In genomic region chr17:38701504-38702165, GRCh38 we compare ENCODE assay signal across 8 cellular contexts. TPM values are rescaled to one million over a fixed set of nuclear protein-coding genes. Genes with fewer than 3 reads are reported as not detected.
DNase-seq lines count a peak whose midpoint lies in the region; ATAC-seq and TF ChIP-seq lines count a peak whose summit lies in the region.

No MANE protein-coding gene starts in this region.

- H3K27me3 ChIP-seq in neural progenitor cell, result peaks cover 95% of the 10 kb centered on the region
- no peaks in the 10 kb centered on the region for H3K27me3 ChIP-seq in thymus (ENCODE audit: control insufficient read depth, insufficient read depth)

- peak overlapping the region; percentile 1 for H3K27ac Mint-ChIP-seq in neural progenitor cell

- WGBS in thymus, result 8% methylated on average over 25 of the region's 25 CpGs

- H3K4me3 Mint-ChIP-seq in neural progenitor cell, result peak overlapping the region; percentile 80

- peaks cover 57% of the 10 kb centered on the region for H3F3A ChIP-seq in neural progenitor cell (ENCODE audit: low read depth)

- H3K9me3 Mint-ChIP-seq in neural progenitor cell, result peaks cover under 1% of the 10 kb centered on the region

- H3K27me3 Mint-ChIP-seq in neural progenitor cell (ENCODE audit: insufficient read depth, low read depth), result peaks cover 21% of the 10 kb centered on the region

- no peaks in the 10 kb centered on the region for H3K9me3 ChIP-seq in neural progenitor cell (ENCODE audit: low read depth)
- no peaks in the 10 kb centered on the region for H3K9me3 ChIP-seq in thymus (ENCODE audit: control insufficient read depth)

- H3K9ac ChIP-seq in neural progenitor cell, result no peak overlapping the region

- H3K4me3 ChIP-seq in neural progenitor cell, result peak overlapping the region; percentile 60
- peak overlapping the region; percentile 94 for H3K4me3 ChIP-seq in thymus (ENCODE audit: low read length)

- ATAC-seq in GM21717 (IDR thresholded peaks at IDR 0.05; ENCODE audit: unreplicated experiment), result peak; percentile 23
- ATAC-seq in GM18873 (IDR thresholded peaks at IDR 0.05; ENCODE audit: low FRiP score, unreplicated experiment), result no peak

- H2AFZ ChIP-seq in neural progenitor cell (replicated peaks), result peak overlapping the region; percentile 87

- H3K36me3 Mint-ChIP-seq in neural progenitor cell, result no peaks in the 10 kb centered on the region

- no peaks in the 10 kb centered on the region for H3K36me3 ChIP-seq in neural progenitor cell
- no peaks in the 10 kb centered on the region for H3K36me3 ChIP-seq in thymus (ENCODE audit: control insufficient read depth, insufficient read depth)

- in situ Hi-C loops in Caki2 (cut with HindIII; ENCODE audit: low pct_unique_long_range_greater_than_20kb, low sequenced_read_pairs), result no loop called here

- H3K4me1 ChIP-seq in neural progenitor cell (peaks cover 16% of the 10 kb centered on the region), thymus (ENCODE audit: control insufficient read depth, insufficient read depth, low read length) (peaks cover 5% of the 10 kb centered on the region)

- no peak for TF ChIP-seq CTCF in neural progenitor cell (IDR thresholded peaks at IDR 0.05)

- H3K4me2 ChIP-seq in neural progenitor cell, result peak overlapping the region; percentile 83

- H3K4me1 Mint-ChIP-seq in neural progenitor cell, result peaks cover 32% of the 10 kb centered on the region

- DNase-seq in Caki2 (ENCODE audit: low read depth), result peak; percentile 77
- peak; percentile 16 for DNase-seq in NCI-H2171 (lab: John Stamatoyannopoulos, UW)
- DNase-seq in activated CD8-positive, alpha-beta memory T cell treated with anti-CD3 and anti-CD28 coated beads for 48 hours (ENCODE audit: low read depth in 2 of 3, low spot score in 2 of 3), result peak; percentile 65 to 75 (median 71)
- no peak for DNase-seq in epithelial cell of prostate (ENCODE audit: low read depth, low spot score)
- DNase-seq in neural progenitor cell (ENCODE audit: low spot score), result no peak

- H3K27ac ChIP-seq in epithelial cell of prostate, result peak overlapping the region; percentile 76
- no peak overlapping the region for H3K27ac ChIP-seq in neural progenitor cell
- H3K27ac ChIP-seq in thymus (ENCODE audit: low read depth), result peak overlapping the region; percentile 97

- H4K20me1 ChIP-seq in neural progenitor cell (ENCODE audit: low read depth), result peaks cover 35% of the 10 kb centered on the region

- no peaks in the 10 kb centered on the region for H3K79me2 ChIP-seq in neural progenitor cell (ENCODE audit: low read depth)

RNA-seq across cellular contexts. Expression of gene MLLT6, which starts 3.4 kb away (rescaled TPM):
- 22.8 and 27.9 TPM in 2 replicates for total RNA-seq in Caki2 (2014; rRNA removed; shearing (Covaris generic); ENCODE audit: low replicate concordance)
- 7.4 and 24.4 TPM in 2 replicates for total RNA-seq in neural progenitor cell (ENCODE audit: low replicate concordance)
- 124 TPM for polyA plus RNA-seq in thymus

RNA-seq across cellular contexts. Expression of gene EPOP, which starts 26.9 kb away (rescaled TPM):
- total RNA-seq in Caki2 (2014; rRNA removed; shearing (Covaris generic); ENCODE audit: low replicate concordance), result 14.1 and 20.4 TPM in 2 replicates
- total RNA-seq in neural progenitor cell (ENCODE audit: low replicate concordance), result 8.0 and 19.3 TPM in 2 replicates
- 4.3 TPM for polyA plus RNA-seq in thymus

RNA-seq across cellular contexts. Expression of gene CISD3, which starts 28.5 kb away (rescaled TPM):
- 13.0 and 23.0 TPM in 2 replicates for total RNA-seq in Caki2 (2014; rRNA removed; shearing (Covaris generic); ENCODE audit: low replicate concordance)
- total RNA-seq in neural progenitor cell (ENCODE audit: low replicate concordance), result 0.60 and 1.0 TPM in 2 replicates
- polyA plus RNA-seq in thymus, result 22.5 TPM

RNA-seq across cellular contexts. Expression of gene PCGF2, which starts 46.5 kb away (rescaled TPM):
- 0.88 and 7.0 TPM in 2 replicates for total RNA-seq in Caki2 (2014; rRNA removed; shearing (Covaris generic); ENCODE audit: low replicate concordance)
- total RNA-seq in neural progenitor cell (ENCODE audit: low replicate concordance), result 16.7 and 23.8 TPM in 2 replicates
- polyA plus RNA-seq in thymus, result 12.6 TPM

RNA-seq across cellular contexts. Expression of gene PSMB3, which starts 50.9 kb away (rescaled TPM):
- total RNA-seq in Caki2 (2014; rRNA removed; shearing (Covaris generic); ENCODE audit: low replicate concordance), result 364 and 410 TPM in 2 replicates
- 127 and 141 TPM in 2 replicates for total RNA-seq in neural progenitor cell (ENCODE audit: low replicate concordance)
- 206 TPM for polyA plus RNA-seq in thymus

Comparison
In these comparisons a context has a peak if more than half of its experiments do, and no peak if none do; other contexts are left out.
1. DNase-seq: peak in Caki2 (single experiment), NCI-H2171 (single experiment) and activated CD8-positive, alpha-beta memory T cell treated with anti-CD3 and anti-CD28 coated beads for 48 hours (3 of 3); none in epithelial cell of prostate (single experiment) and neural progenitor cell (single experiment).